26 cellular contexts compared by ENCODE assay signal in genomic region chr16:23577493-23577892, GRCh38. TPM values are rescaled to one million over a fixed set of nuclear protein-coding genes. Genes with fewer than 3 reads are reported as not detected.
DNase-seq lines count a peak whose midpoint lies in the region; ATAC-seq and TF ChIP-seq lines count a peak whose summit lies in the region.
"Had no signal": no experiment of that assay in that cellular context is flagged by ENCODE, and none has a peak within 500 bp of the region (broad histone marks: within the 10 kb centered on the region; RNA-seq: fewer than 3 reads in every experiment).

No MANE protein-coding gene starts in this region.

- no peak overlapping the region for H3K18ac ChIP-seq in IMR-90 (ENCODE audit: low read depth, low read length)

- H3K9me1 ChIP-seq in IMR-90 (ENCODE audit: insufficient read depth, low read length) = 0 out of 2 replicates have a peak, but pooled peaks cover 3% of the 10 kb centered on the region

- dilution Hi-C loops in IMR-90 (cut with HindIII; ENCODE audit: low sequenced_read_pairs, unreplicated experiment) = no loop called here

- no peaks in the 10 kb centered on the region for H3K27me3 ChIP-seq in IMR-90 (ENCODE audit: control insufficient read depth, insufficient read depth, low read length)
- H3K27me3 ChIP-seq: BE2C had no signal

- TF ChIP-seq CTCF in IMR-90 (conservative IDR thresholded peaks at IDR 0.05; ENCODE audit: low read depth, low read length) = no peak

- H4K20me1 ChIP-seq in IMR-90 (ENCODE audit: insufficient read depth, low read length) = peaks cover 7% of the 10 kb centered on the region

- H3K4me2 ChIP-seq in IMR-90 (ENCODE audit: low read depth, low read length) = no peak overlapping the region
- H3K4me2 ChIP-seq: KMS-11 had no signal

- H3K9me3 Mint-ChIP-seq in activated T-cell treated with anti-CD3 and anti-CD28 coated beads, Interleukin-2, amount 50 U/mL, for 24 hours = no peaks in the 10 kb centered on the region
- H3K9me3 Mint-ChIP-seq in stimulated activated naive B cell treated with anti-CD40 and anti-IgM and Interleukin-4, amounts not matched to agents 10 μg/mL and 1 μg/mL and 100 μg/mL, for 72 hours = no peaks in the 10 kb centered on the region
- H3K9me3 Mint-ChIP-seq: CD8-positive, alpha-beta memory T cell; IgD-negative memory B cell had no signal

- peaks cover 95% of the 10 kb centered on the region for H3K36me3 Mint-ChIP-seq in activated T-cell treated with anti-CD3 and anti-CD28 coated beads, Interleukin-2, amount 50 U/mL, for 24 hours (ENCODE audit: low read depth)
- H3K36me3 Mint-ChIP-seq in stimulated activated naive B cell treated with anti-CD40 and anti-IgM and Interleukin-4, amounts not matched to agents 10 μg/mL and 1 μg/mL and 100 μg/mL, for 72 hours = peaks cover 32 to 63% of the 10 kb centered on the region in 2 donors
- H3K36me3 Mint-ChIP-seq: IgD-negative memory B cell had no signal

- H4K5ac ChIP-seq in IMR-90 (ENCODE audit: low read depth, low read length) = no peak overlapping the region

- no peak overlapping the region for H2BK20ac ChIP-seq in IMR-90 (ENCODE audit: low read depth, low read length)

- peaks cover 0 to 9% of the 10 kb centered on the region in 2 experiments for H3K79me1 ChIP-seq in IMR-90 (ENCODE audit: low read depth in 1 of 2, low read length in 2 of 2)

- H3K27ac ChIP-seq in IMR-90 (ENCODE audit: insufficient read depth, low read length) (no peak overlapping the region), mesodermal cell (ENCODE audit: low read depth, low read length, severe bottlenecking) (peak overlapping the region; percentile 71)
- H3K27ac ChIP-seq: KMS-11 had no signal

- H2AK5ac ChIP-seq in IMR-90 (ENCODE audit: low read depth, low read length) = no peak overlapping the region

- H2AFZ ChIP-seq in IMR-90 (replicated peaks; ENCODE audit: low read length, poor library complexity) = no peak overlapping the region

- H3K4me3 Mint-ChIP-seq in activated T-cell treated with anti-CD3 and anti-CD28 coated beads, Interleukin-2, amount 50 U/mL, for 24 hours = no peak overlapping the region
- no peak overlapping the region for H3K4me3 Mint-ChIP-seq in stimulated activated naive B cell treated with anti-CD40 and anti-IgM and Interleukin-4, amounts not matched to agents 10 μg/mL and 1 μg/mL and 100 μg/mL, for 72 hours
- H3K4me3 Mint-ChIP-seq: CD14-positive monocyte; CD8-positive, alpha-beta memory T cell; IgD-negative memory B cell had no signal

- H3K27me3 Mint-ChIP-seq in activated T-cell treated with anti-CD3 and anti-CD28 coated beads, Interleukin-2, amount 50 U/mL, for 24 hours = no peaks in the 10 kb centered on the region
- H3K27me3 Mint-ChIP-seq in stimulated activated naive B cell treated with anti-CD40 and anti-IgM and Interleukin-4, amounts not matched to agents 10 μg/mL and 1 μg/mL and 100 μg/mL, for 72 hours = no peaks in the 10 kb centered on the region
- H3K27me3 Mint-ChIP-seq: CD8-positive, alpha-beta memory T cell; IgD-negative memory B cell had no signal

- H3K36me3 ChIP-seq in IMR-90 (ENCODE audit: control insufficient read depth, insufficient read depth, low read length) (peaks cover 48% of the 10 kb centered on the region), mesodermal cell (ENCODE audit: control insufficient read depth, insufficient read depth, low read length) (peaks cover 80% of the 10 kb centered on the region)

- intact Hi-C loops in IMR-90 (cut with micrococcal nuclease) = no loop called here

- no peak overlapping the region for H3K23ac ChIP-seq in IMR-90 (ENCODE audit: low read depth, low read length)

- TF ChIP-seq POLR2A in IMR-90 (IDR thresholded peaks at IDR 0.05; ENCODE audit: low read depth, low read length) = no peak

- no peak overlapping the region for H2BK5ac ChIP-seq in IMR-90 (ENCODE audit: low read depth, low read length, poor library complexity, severe bottlenecking)

- no peaks in the 10 kb centered on the region for H3K9me3 ChIP-seq in IMR-90 (ENCODE audit: control insufficient read depth, insufficient read depth, low read length)
- H3K9me3 ChIP-seq in mesodermal cell (ENCODE audit: control insufficient read depth, low read length) = no peaks in the 10 kb centered on the region
- H3K9me3 ChIP-seq: BE2C had no signal

- no peak overlapping the region for H4K8ac ChIP-seq in IMR-90 (ENCODE audit: low read depth in 2 of 2, low read length in 2 of 2)

- POLR2A ChIA-PET in IMR-90 (lab: Charles Lee; ENCODE audit: unreplicated experiment) = no interaction called here

- TF ChIP-seq RAD21 in IMR-90 (IDR thresholded peaks at IDR 0.05; ENCODE audit: low read length) = no peak

- no peak overlapping the region for H3K4ac ChIP-seq in IMR-90 (ENCODE audit: low read depth, low read length)

- H3K27ac Mint-ChIP-seq in activated T-cell treated with anti-CD3 and anti-CD28 coated beads, Interleukin-2, amount 50 U/mL, for 24 hours = peak overlapping the region; percentile 57
- H3K27ac Mint-ChIP-seq in stimulated activated naive B cell treated with anti-CD40 and anti-IgM and Interleukin-4, amounts not matched to agents 10 μg/mL and 1 μg/mL and 100 μg/mL, for 72 hours = peak overlapping the region; percentile 44

- no peak overlapping the region for H3K14ac ChIP-seq in IMR-90 (replicated peaks; ENCODE audit: low read depth, low read length)

- H2BK15ac ChIP-seq in IMR-90 (ENCODE audit: low read depth, low read length) = no peak overlapping the region

- no peaks in the 10 kb centered on the region for H3K4me1 ChIP-seq in IMR-90 (ENCODE audit: control insufficient read depth, insufficient read depth, low read length)
- H3K4me1 ChIP-seq in mesodermal cell (ENCODE audit: control insufficient read depth, insufficient read depth, low read length, poor library complexity, severe bottlenecking) = no peaks in the 10 kb centered on the region
- H3K4me1 ChIP-seq: BE2C had no signal

- no peaks in the 10 kb centered on the region for H3K4me1 Mint-ChIP-seq in activated T-cell treated with anti-CD3 and anti-CD28 coated beads, Interleukin-2, amount 50 U/mL, for 24 hours (ENCODE audit: low read depth)
- H3K4me1 Mint-ChIP-seq in stimulated activated naive B cell treated with anti-CD40 and anti-IgM and Interleukin-4, amounts not matched to agents 10 μg/mL and 1 μg/mL and 100 μg/mL, for 72 hours = no peaks in the 10 kb centered on the region
- H3K4me1 Mint-ChIP-seq: CD8-positive, alpha-beta memory T cell had no signal

- H2BK120ac ChIP-seq in IMR-90 (ENCODE audit: low read depth, low read length) = no peak overlapping the region

- ATAC-seq in IMR-90 (ENCODE audit: low read depth) = no peak
- no peak for ATAC-seq in stimulated activated naive B cell treated with anti-CD40 and anti-IgM and Interleukin-4, amounts not matched to agents 10 μg/mL and 1 μg/mL and 100 μg/mL, for 72 hours (replicated peaks)
- no peak for ATAC-seq in GM18867 (IDR thresholded peaks at IDR 0.05; ENCODE audit: unreplicated experiment)

- no peak overlapping the region for H4K91ac ChIP-seq in IMR-90 (ENCODE audit: insufficient read depth, low read depth, low read length)

- peak overlapping the region; percentile 18 for H2AK9ac ChIP-seq in IMR-90 (replicated peaks; ENCODE audit: low read depth, low read length, poor library complexity)

- no peak overlapping the region for H3K56ac ChIP-seq in IMR-90 (ENCODE audit: extremely low read depth, insufficient read depth, low read length)

- in situ Hi-C loops in IMR-90 (cut with MboI; ENCODE audit: low sequenced_read_pairs) = no loop called here

- no peak for DNase-seq in activated T-cell treated with anti-CD3 and anti-CD28 coated beads, Interleukin-2, amount 50 U/mL, for 24 hours
- no peak for DNase-seq in activated T-cell treated with anti-CD3 and anti-CD28 coated beads, Interleukin-2, amount 50 U/mL, for 48 hours
- no peak for DNase-seq in IMR-90
- DNase-seq in stimulated activated naive B cell treated with anti-CD40 and anti-IgM and Interleukin-4, amounts not matched to agents 10 μg/mL and 1 μg/mL and 100 μg/mL, for 72 hours = no peak
- no peak for DNase-seq in GF-D8 (lab: John Stamatoyannopoulos, UW)
- DNase-seq: 8988T, ACHN, BE2C, DMS 273 treated with DMSO at 0.1 percent for 48 hours, DMS79, EL, GDM1, NCI-H1048, NCI-H1417, NCI-H1694 treated with DMSO at 0.1 percent for 48 hours, NCI-H2081, NCI-H2227 treated with DMSO at 0.1 percent for 48 hours, NCI-H526 treated with DMSO at 0.1 percent for 48 hours, RPMI8226, SHP77 had no signal

- CTCF ChIA-PET in IMR-90 (lab: Yijun Ruan, JAX) = no interaction called here

- WGBS in IMR-90 (ENCODE audit: extremely low coverage in 2 of 2, insufficient read length in 1 of 2), 2 experiments = no CpG with 5 or more reads among the region's 2 CpGs
- 85 to 100% methylated on average over 1 to 2 of the region's 2 CpGs for WGBS in mesodermal cell (ENCODE audit: insufficient coverage in 2 of 2), 2 experiments

- H3K9ac ChIP-seq in IMR-90 (ENCODE audit: low read depth, low read length) = no peak overlapping the region
- H3K9ac ChIP-seq: KMS-11 had no signal

- BruUV-seq in IMR-90 (replicated peaks; lab: Mats Ljungman, UMichigan) = no TSS peak

- H3K4me3 ChIP-seq in IMR-90 (ENCODE audit: insufficient read depth, low read depth, low read length) (no peak overlapping the region), mesodermal cell (ENCODE audit: extremely low read depth, insufficient read depth, low read length, poor library complexity, severe bottlenecking) (no peak overlapping the region)

TF ChIP-seq in IMR-90, 13 proteins besides CTCF, POLR2A, EP300 and RAD21 (continues in another document):
- TF ChIP-seq FOS (IDR thresholded peaks at IDR 0.05; ENCODE audit: low read depth, low read length) = no peak

RNA-seq across cellular contexts. Expression of gene NDUFAB1, which starts 18.6 kb away (rescaled TPM):
- 114 and 117 TPM in 2 replicates for total RNA-seq in IMR-90 (2012; rRNA removed)
- polyA plus RNA-seq in IMR-90 (2012; rRNA removed) = 146 and 185 TPM in 2 replicates
- 210 and 224 TPM in 2 replicates for polyA plus RNA-seq in IMR-90 (2012; cell fraction: cytosol; rRNA removed)
- polyA plus RNA-seq in IMR-90 (2012; cell fraction: nucleus; rRNA removed; ENCODE audit: low replicate concordance) = 44.0 and 64.7 TPM in 2 replicates
- polyA plus RNA-seq in mesodermal cell (2013, experiment 1 of 2) = 150 TPM
- 167 TPM for polyA plus RNA-seq in mesodermal cell (2013, experiment 2 of 2)

RNA-seq across cellular contexts. Expression of gene UBFD1, which starts 20.0 kb away (rescaled TPM):
- total RNA-seq in IMR-90 (2012; rRNA removed) = 39.3 and 48.9 TPM in 2 replicates
- polyA plus RNA-seq in IMR-90 (2012; rRNA removed) = 48.4 and 55.0 TPM in 2 replicates
- 29.3 and 70.8 TPM in 2 replicates for polyA plus RNA-seq in IMR-90 (2012; cell fraction: cytosol; rRNA removed)
- 68.5 and 100.0 TPM in 2 replicates for polyA plus RNA-seq in IMR-90 (2012; cell fraction: nucleus; rRNA removed; ENCODE audit: low replicate concordance)
- polyA plus RNA-seq in mesodermal cell (2013, experiment 1 of 2) = 75.7 TPM
- 68.6 TPM for polyA plus RNA-seq in mesodermal cell (2013, experiment 2 of 2)

RNA-seq across cellular contexts. Expression of gene EARS2, which starts 20.3 kb away (rescaled TPM):
- 23.3 and 28.1 TPM in 2 replicates for total RNA-seq in IMR-90 (2012; rRNA removed)
- polyA plus RNA-seq in IMR-90 (2012; rRNA removed) = 37.7 and 37.8 TPM in 2 replicates
- 11.8 and 19.7 TPM in 2 replicates for polyA plus RNA-seq in IMR-90 (2012; cell fraction: cytosol; rRNA removed)
- 32.3 and 45.8 TPM in 2 replicates for polyA plus RNA-seq in IMR-90 (2012; cell fraction: nucleus; rRNA removed; ENCODE audit: low replicate concordance)
- polyA plus RNA-seq in mesodermal cell (2013, experiment 1 of 2) = 20.3 TPM
- polyA plus RNA-seq in mesodermal cell (2013, experiment 2 of 2) = 15.7 TPM
